ENCODE assay signal across 26 cellular contexts in the genomic region with DNA sequence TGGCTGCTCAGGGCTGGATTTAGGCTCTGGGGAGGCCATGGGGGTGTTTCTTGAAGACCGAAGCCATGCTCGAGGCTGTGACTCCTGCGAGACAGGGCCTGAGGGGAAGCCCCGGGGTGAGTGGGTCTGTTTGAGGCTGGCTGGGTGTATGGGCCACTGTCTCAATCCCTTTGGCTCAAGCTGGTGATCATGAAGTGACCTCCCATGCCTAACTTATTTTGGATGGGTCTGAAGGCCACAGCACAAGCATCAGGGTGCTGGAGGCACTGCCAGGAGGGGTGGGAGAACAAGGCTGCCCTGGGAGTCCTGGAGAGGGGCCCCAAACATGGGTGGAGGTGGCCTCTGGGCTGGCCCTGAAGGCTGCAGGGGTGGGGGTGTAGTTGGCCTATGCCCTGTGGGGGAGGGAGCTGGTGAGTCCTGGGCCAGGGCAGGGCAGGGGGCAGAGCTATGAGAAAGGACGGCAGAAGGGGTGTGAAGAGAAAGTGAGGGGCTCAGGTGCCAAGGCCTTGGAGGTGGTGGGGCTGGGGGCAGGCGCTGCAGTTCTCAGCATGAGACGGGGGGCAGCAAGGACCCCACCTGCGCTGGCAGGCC.
DNase-seq lines count a peak whose midpoint lies in the region; ATAC-seq and TF ChIP-seq lines count a peak whose summit lies in the region.
"Had no signal": no experiment of that assay in that cellular context is flagged by ENCODE, and none has a peak within 500 bp of the region (broad histone marks: within the 10 kb centered on the region; RNA-seq: fewer than 3 reads in every experiment).

No MANE protein-coding gene starts in this region.

- WGBS in adrenal gland, 4 donors, result 69 to 86% (median 78%) methylated on average over 5 to 8 of the region's 8 CpGs
- WGBS in transverse colon (ENCODE audit: low coverage in 1 of 2), 2 donors, result 71% methylated on average over 7 of the region's 8 CpGs; no CpG with 5 or more reads in 1 of the 2 donors

- no peak overlapping the region for H3K4me3 ChIP-seq in adrenal gland
- no peak overlapping the region for H3K4me3 ChIP-seq in mucosa of descending colon
- no peak overlapping the region for H3K4me3 ChIP-seq in transverse colon
- H3K4me3 ChIP-seq: spleen had no signal

- intact Hi-C loops in adrenal gland (cut with DNase I) (no loop called here), mucosa of descending colon (cut with DNase I, micrococcal nuclease) (no loop called here), transverse colon (cut with DNase I; ENCODE audit: low total_unique reads) (no loop called here)

- TF ChIP-seq CTCF in adrenal gland (IDR thresholded peaks at IDR 0.05) (no peak), mucosa of descending colon (IDR thresholded peaks at IDR 0.05) (no peak), transverse colon (IDR thresholded peaks at IDR 0.05) (no peak)

- ATAC-seq in mucosa of descending colon, result no peak
- ATAC-seq: left ventricle myocardium superior; naive thymus-derived CD8-positive, alpha-beta T cell; Panc1; right cardiac atrium had no signal

- H3K27me3 ChIP-seq in adrenal gland (no peaks in the 10 kb centered on the region), transverse colon (no peaks in the 10 kb centered on the region)

- no peak for TF ChIP-seq EP300 in transverse colon (IDR thresholded peaks at IDR 0.05; ENCODE audit: low read depth)

- H3K4me1 ChIP-seq in adrenal gland (replicated peaks in 1 of 2) (no peaks in the 10 kb centered on the region), mucosa of descending colon (ENCODE audit: low read depth) (peaks cover 12% of the 10 kb centered on the region), transverse colon (peaks cover 0 to 16% (median 13%) of the 10 kb centered on the region in 4 donors)
- H3K4me1 ChIP-seq: parathyroid adenoma, spleen had no signal

- H3K27ac ChIP-seq in adrenal gland (no peak overlapping the region), transverse colon (peak overlapping the region in 3 of 4 donors; percentile 36 to 70 (median 60))
- H3K27ac ChIP-seq: parathyroid adenoma, spleen had no signal

- TF ChIP-seq POLR2A in adrenal gland (IDR thresholded peaks at IDR 0.05), result no peak
- no peak for TF ChIP-seq POLR2A in transverse colon (IDR thresholded peaks at IDR 0.05)

- no peaks in the 10 kb centered on the region for H3K36me3 ChIP-seq in adrenal gland (replicated peaks in 1 of 2)
- no peaks in the 10 kb centered on the region for H3K36me3 ChIP-seq in mucosa of descending colon (ENCODE audit: low read depth)
- H3K36me3 ChIP-seq in transverse colon, result no peaks in the 10 kb centered on the region
- H3K36me3 ChIP-seq: spleen had no signal

- in situ Hi-C loops in transverse colon (cut with MboI; ENCODE audit: low pct_ligation_motif_present in 1 of 4, low pct_unique_long_range_greater_than_20kb in 1 of 4, low sequenced_read_pairs in 3 of 4), result no loop called here

- DNase-seq in activated T-cell treated with anti-CD3 and anti-CD28 coated beads, Interleukin-2, amount 50 U/mL, for 1 hour, result peak; percentile 4
- no peak for DNase-seq in activated T-cell treated with anti-CD3 and anti-CD28 coated beads, Interleukin-2, amount 50 U/mL, for 48 hours
- DNase-seq in adrenal gland, result peak in 5 of 7 donors; percentile 6 to 31 (median 13)
- DNase-seq in mucosa of descending colon, result peak in 2 of 3 donors; percentile 29 to 36
- DNase-seq in transverse colon, result no peak
- no peak for DNase-seq in NCI-H2081 treated with DMSO at 0.1 percent for 48 hours (lab: John Stamatoyannopoulos, UW)
- no peak for DNase-seq in amniotic stem cell (lab: John Stamatoyannopoulos, UW)
- no peak for DNase-seq in NCI-H146 (lab: John Stamatoyannopoulos, UW)
- DNase-seq: activated CD4-positive, alpha-beta T cell treated with anti-CD3 and anti-CD28 coated beads, Interleukin-2, amount 50 U/mL, for 1 hour; CD4-positive, alpha-beta memory T cell; cerebellar nuclear complex; DMS 273 treated with DMSO at 0.1 percent for 48 hours; GOT3; hypothalamus; immature natural killer cell; left ventricle myocardium superior; NCI-H1092 treated with DMSO at 0.1 percent for 48 hours; NCI-H187 treated with DMSO at 0.1 percent for 48 hours; NCI-H526; spleen; stimulated activated CD4-positive, alpha-beta T cell treated with anti-CD3 and anti-CD28 coated beads, Interleukin-2, amount 100 ng/mL, for 48 hours; T1000 had no signal

- H3K9me3 ChIP-seq in adrenal gland (replicated peaks in 1 of 3) (peaks cover 0 to 10% (median 0%) of the 10 kb centered on the region in 3 donors), mucosa of descending colon (peaks cover 10% of the 10 kb centered on the region), transverse colon (peaks cover 3 to 6% of the 10 kb centered on the region in 2 donors)

Comparison
In these comparisons a context has a peak if more than half of its experiments do, and no peak if none do; other contexts are left out.
1. DNase-seq: peak in activated T-cell treated with anti-CD3 and anti-CD28 coated beads, Interleukin-2, amount 50 U/mL, for 1 hour (single experiment), adrenal gland (5 of 7) and mucosa of descending colon (2 of 3); none in activated T-cell treated with anti-CD3 and anti-CD28 coated beads, Interleukin-2, amount 50 U/mL, for 48 hours (0 of 2), transverse colon (single experiment), NCI-H2081 treated with DMSO at 0.1 percent for 48 hours (single experiment), amniotic stem cell (single experiment) and NCI-H146 (single experiment).
2. H3K27ac ChIP-seq: peak in transverse colon (3 of 4); none in adrenal gland (0 of 5).